ENCODE assay signal across 17 cellular contexts in genomic region chr5:75584641-75585040, GRCh38. TPM values are rescaled to one million over a fixed set of nuclear protein-coding genes. Genes with fewer than 3 reads are reported as not detected.
DNase-seq lines count a peak whose midpoint lies in the region; ATAC-seq and TF ChIP-seq lines count a peak whose summit lies in the region.
"Had no signal": no experiment of that assay in that cellular context is flagged by ENCODE, and none has a peak within 500 bp of the region (broad histone marks: within the 10 kb centered on the region; RNA-seq: fewer than 3 reads in every experiment).

No MANE protein-coding gene starts in this region.

- no peak overlapping the region for H4K5ac ChIP-seq in H9 (ENCODE audit: insufficient read length, low read depth, low read length)

- H4K91ac ChIP-seq in H9 (ENCODE audit: insufficient read length, low read depth, low read length), result no peak overlapping the region

- H3K4me1 ChIP-seq in H9 (ENCODE audit: insufficient read depth, low read length) (no peaks in the 10 kb centered on the region), left lung (no peaks in the 10 kb centered on the region)
- H3K4me1 ChIP-seq: gastroesophageal sphincter, Peyer's patch, right atrium auricular region had no signal

- H3K9me3 ChIP-seq in H9 (ENCODE audit: control insufficient read depth, low read depth, low read length) (no peaks in the 10 kb centered on the region), left lung (no peaks in the 10 kb centered on the region)
- H3K9me3 ChIP-seq: gastroesophageal sphincter, Peyer's patch, right atrium auricular region had no signal

- no peak overlapping the region for H2BK20ac ChIP-seq in H9 (ENCODE audit: low read depth, low read length, poor library complexity, severe bottlenecking)

- no peak overlapping the region for H2BK12ac ChIP-seq in H9 (ENCODE audit: insufficient read length, low read depth, low read length)

- intact Hi-C loops in left lung (cut with DNase I), result no loop called here

- no peak overlapping the region for H2BK15ac ChIP-seq in H9 (ENCODE audit: low read depth, low read length)

- H3K18ac ChIP-seq in H9 (ENCODE audit: insufficient read length, low read depth, low read length), result no peak overlapping the region

- no peak overlapping the region for H3K23ac ChIP-seq in H9 (ENCODE audit: insufficient read length, low read depth, low read length)

- H3K79me1 ChIP-seq in H9 (ENCODE audit: insufficient read depth, low read depth, low read length, poor library complexity, severe bottlenecking), result no peaks in the 10 kb centered on the region

- no peak overlapping the region for H2AK5ac ChIP-seq in H9 (ENCODE audit: insufficient read length, low read length)

- H2BK5ac ChIP-seq in H9 (ENCODE audit: insufficient read length, low read length), result no peak overlapping the region

- H3K56ac ChIP-seq in H9 (ENCODE audit: insufficient read length, low read depth, low read length), result no peak overlapping the region

- in situ Hi-C loops in ACHN (cut with HindIII; ENCODE audit: low pct_ligation_motif_present, low pct_unique_long_range_greater_than_20kb, low sequenced_read_pairs), result no loop called here
- in situ Hi-C loops in astrocyte of the spinal cord (cut with HindIII; ENCODE audit: low sequenced_read_pairs), result no loop called here

- TF ChIP-seq CTCF in H9 (conservative IDR thresholded peaks at IDR 0.05) (peak; percentile 52; the same call in 2 of the 3 replicates), astrocyte of the spinal cord (IDR thresholded peaks at IDR 0.05; ENCODE audit: low read depth, low read length) (peak; percentile 11), left lung (IDR thresholded peaks at IDR 0.05) (peak in 1 of 2 donors; percentile 12)

- no peaks in the 10 kb centered on the region for H3K27me3 Mint-ChIP-seq in H9 (ENCODE audit: low read depth)
- H3K27me3 Mint-ChIP-seq: CD4-positive, CD25-positive, alpha-beta regulatory T cell had no signal

- DNase-seq in ACHN (peak; percentile 13), H9 (no peak), astrocyte of the spinal cord (ENCODE audit: low read depth, low spot score) (no peak), left lung (no peak), NCI-H146 treated with DMSO at 0.1 percent for 48 hours (lab: John Stamatoyannopoulos, UW; ENCODE audit: unreplicated experiment) (no peak), dedifferentiated amniotic fluid mesenchymal stem cell (ENCODE audit: extremely low spot score) (no peak)
- no peak for DNase-seq in activated CD8-positive, alpha-beta memory T cell treated with anti-CD3 and anti-CD28 coated beads, Interleukin-2, amount 50 U/mL, for 48 hours
- DNase-seq: activated CD4-positive, alpha-beta T cell treated with anti-CD3 and anti-CD28 coated beads for 1 hour; CD4-positive, CD25-positive, alpha-beta regulatory T cell; kidney glomerular epithelial cell; NCI-H2227 treated with DMSO at 0.1 percent for 48 hours; Peyer's patch; stimulated activated naive CD4-positive, alpha-beta T cell treated with Interleukin-2 at 50 U/mL for 16 hours had no signal

- H3T11ph ChIP-seq in H9 (ENCODE audit: low read length), result no peak overlapping the region

- no peak overlapping the region for H3K4me2 ChIP-seq in H9 (ENCODE audit: insufficient read depth, insufficient read length, low read length)

- peaks cover 11 to 14% of the 10 kb centered on the region in 2 experiments for H3K4me1 Mint-ChIP-seq in H9

- H3K4me3 ChIP-seq in astrocyte of the spinal cord (ENCODE audit: low read depth, low read length), result no peak overlapping the region
- H3K4me3 ChIP-seq in left lung, result no peak overlapping the region
- H3K4me3 ChIP-seq: gastroesophageal sphincter, Peyer's patch, right atrium auricular region had no signal

- H3K14ac ChIP-seq in H9 (ENCODE audit: insufficient read depth, low read length), result no peak overlapping the region

- no peaks in the 10 kb centered on the region for H3K79me2 ChIP-seq in H9 (ENCODE audit: insufficient read depth, low read length)

- no peak overlapping the region for H3K4me3 Mint-ChIP-seq in H9
- H3K4me3 Mint-ChIP-seq: CD4-positive, CD25-positive, alpha-beta regulatory T cell; T-helper 1 cell treated with Interleukin-12 subunit alpha and Interleukin-12 subunit beta and Interleukin-4 antibody, amounts not matched to agents 30 μg/mL and 1 μg/mL, for 36 hours had no signal

- H3K4ac ChIP-seq in H9 (ENCODE audit: low read depth, low read length), result no peak overlapping the region

- H2BK120ac ChIP-seq in H9 (ENCODE audit: low read depth, low read length, poor library complexity, severe bottlenecking), result no peak overlapping the region

- H3K36me3 ChIP-seq in left lung, result peaks cover 0 to 40% of the 10 kb centered on the region in 2 donors

- H4K20me1 ChIP-seq in H9 (ENCODE audit: control insufficient read depth, insufficient read depth, insufficient read length), result no peaks in the 10 kb centered on the region

- peaks cover 3 to 7% (median 5%) of the 10 kb centered on the region in 3 experiments; a peak in 6 of 7 replicates for H3K36me3 Mint-ChIP-seq in H9 (ENCODE audit: insufficient read depth in 1 of 3, low read depth in 3 of 3)

- no peak overlapping the region for H3K27ac Mint-ChIP-seq in H9
- H3K27ac Mint-ChIP-seq: CD4-positive, CD25-positive, alpha-beta regulatory T cell; T-helper 1 cell treated with Interleukin-12 subunit alpha and Interleukin-12 subunit beta and Interleukin-4 antibody, amounts not matched to agents 30 μg/mL and 1 μg/mL, for 36 hours had no signal

- no CpG with 5 or more reads among the region's 2 CpGs for whole genome bisulfite sequencing in H9 (ENCODE audit: extremely low coverage, insufficient read length, low lambda C conversion rate)

- no peaks in the 10 kb centered on the region for H3K9me3 Mint-ChIP-seq in H9
- H3K9me3 Mint-ChIP-seq: CD4-positive, CD25-positive, alpha-beta regulatory T cell; T-helper 1 cell treated with Interleukin-12 subunit alpha and Interleukin-12 subunit beta and Interleukin-4 antibody, amounts not matched to agents 30 μg/mL and 1 μg/mL, for 36 hours had no signal

- H3K9ac ChIP-seq in H9 (ENCODE audit: extremely low read depth, insufficient read length, low read length), result no peak overlapping the region

- H3K27ac ChIP-seq in H9 (ENCODE audit: insufficient read length, low read depth, low read length) (no peak overlapping the region), left lung (no peak overlapping the region)
- H3K27ac ChIP-seq: gastroesophageal sphincter, Peyer's patch, right atrium auricular region had no signal

- H3K27me3 ChIP-seq in H9 (ENCODE audit: insufficient read depth, low read length), result no peaks in the 10 kb centered on the region
- no peaks in the 10 kb centered on the region for H3K27me3 ChIP-seq in left lung
- H3K27me3 ChIP-seq: gastroesophageal sphincter, Peyer's patch, right atrium auricular region had no signal

- H4K8ac ChIP-seq in H9 (replicated peaks; ENCODE audit: insufficient read length, low read depth, low read length), result no peak overlapping the region

- H2AFZ ChIP-seq in H9 (ENCODE audit: low read length), result no peak overlapping the region

- H3K23me2 ChIP-seq in H9 (ENCODE audit: insufficient read length, low read depth, low read length, poor library complexity, severe bottlenecking), result no peaks in the 10 kb centered on the region

- peak; percentile 44 for ATAC-seq in left lung
- no peak for ATAC-seq in esophagus mucosa
- ATAC-seq: gastroesophageal sphincter had no signal

RNA-seq across cellular contexts. Expression of gene ANKDD1B, which starts 26.6 kb away (rescaled TPM):
- total RNA-seq in H9 (2021), result 0.33 and 0.44 TPM in 2 replicates
- total RNA-seq in left lung, result 1 to 10 TPM; 3.0 to 3.3 TPM
- total RNA-seq in esophagus mucosa, result 0.28 TPM
- total RNA-seq: right atrium auricular region had no signal
